27 cellular contexts compared by ENCODE assay signal in genomic region chr4:122122083-122122482, GRCh38.
"Had no signal": no experiment of that assay in that cellular context is flagged by ENCODE, and none has a peak within 500 bp of the region (broad histone marks: within the 10 kb centered on the region; RNA-seq: fewer than 3 reads in every experiment).

No MANE protein-coding gene starts in this region.

- H3K27me3 ChIP-seq: stomach, suprapubic skin, testis, thyroid gland, tibial artery, tibial nerve, transverse colon, upper lobe of left lung, upper lobe of right lung, uterus, vagina had no signal

- H3K27ac ChIP-seq: stomach, suprapubic skin, testis, thoracic aorta, thyroid gland, tibial artery, tibial nerve, transverse colon, upper lobe of left lung, upper lobe of right lung, uterus, vagina had no signal

- ATAC-seq: stimulated activated effector memory CD8-positive, alpha-beta T cell treated with anti-CD3 and anti-CD28 coated beads, Interleukin-12 subunit alpha, Interleukin-12 subunit beta, amount 100 ng/mL, for 72 hours; stimulated activated memory B cell treated with anti-CD40 and anti-IgM and Interleukin-4, amounts not matched to agents 10 μg/mL and 1 μg/mL and 100 μg/mL, for 72 hours; stimulated activated naive B cell treated with anti-CD40 and anti-IgM and Interleukin-4, amounts not matched to agents 10 μg/mL and 1 μg/mL and 100 μg/mL, for 72 hours; stimulated activated naive CD8-positive, alpha-beta T cell treated with anti-CD3 and anti-CD28 coated beads, Interleukin-15, amount 100 ng/mL, for 72 hours; stimulated activated naive CD8-positive, alpha-beta T cell treated with anti-CD3 and anti-CD28 coated beads, Interleukin-15, Interleukin-2, amounts not matched to agents 100 U/mL and 50 U/mL, for 24 hours; upper lobe of right lung had no signal

- FAIRE-seq: urothelium cell line had no signal

- DNase-seq: stimulated activated CD4-positive, alpha-beta T cell treated with anti-CD3 and anti-CD28 coated beads, Interleukin-2, amount 100 ng/mL, for 48 hours; stimulated activated CD4-positive, alpha-beta T cell treated with anti-CD3 and anti-CD28 coated beads, Interleukin-4, amount 100 ng/mL, for 1 hour; stimulated activated CD4-positive, alpha-beta T cell treated with anti-CD3 and anti-CD28 coated beads, Interleukin-4, amount 100 ng/mL, for 24 hours; stimulated activated CD4-positive, alpha-beta T cell treated with anti-CD3 and anti-CD28 coated beads, Interleukin-4, amount 100 ng/mL, for 4 hours; stimulated activated CD8-positive, alpha-beta memory T cell treated with anti-CD3 and anti-CD28 coated beads, Interleukin-4, amount 100 ng/mL, for 48 hours; stimulated activated naive B cell treated with anti-CD40 and anti-IgM and Interleukin-4, amounts not matched to agents 10 μg/mL and 1 μg/mL and 100 μg/mL, for 72 hours; stimulated activated naive CD4-positive, alpha-beta T cell; stimulated activated naive CD4-positive, alpha-beta T cell treated with Interleukin-2 at 50 U/mL for 16 hours; stimulated activated naive CD8-positive, alpha-beta T cell treated with anti-CD3 and anti-CD28 coated beads, Interleukin-15, amount 100 ng/mL, for 72 hours; stimulated activated naive CD8-positive, alpha-beta T cell treated with anti-CD3 and anti-CD28 coated beads, Interleukin-15, Interleukin-2, amounts not matched to agents 100 U/mL and 50 U/mL, for 24 hours; stomach; substantia nigra; testis; thyroid gland; tibial artery; transverse colon; trophoblast cell; upper lobe of right lung; uterus had no signal

- H3K4me1 ChIP-seq: stomach, suprapubic skin, testis, thyroid gland, tibial artery, tibial nerve, transverse colon, upper lobe of left lung, upper lobe of right lung, uterus, vagina had no signal

- H3K4me3 ChIP-seq: stomach, suprapubic skin, testis, thoracic aorta, thyroid gland, tibial artery, tibial nerve, transverse colon, upper lobe of left lung, upper lobe of right lung, uterus, vagina had no signal

- H3K36me3 ChIP-seq: stomach, suprapubic skin, thoracic aorta, thyroid gland, tibial artery, tibial nerve, transverse colon, upper lobe of left lung, upper lobe of right lung, uterus, vagina had no signal

- H3K9me3 ChIP-seq: suprapubic skin, testis, thoracic aorta, thyroid gland, transverse colon, upper lobe of left lung, upper lobe of right lung, uterus, vagina had no signal
